ENCODE assay signal across 33 cellular contexts in genomic region chr6:47681201-47681990, GRCh38. TPM values are rescaled to one million over a fixed set of nuclear protein-coding genes. Genes with fewer than 3 reads are reported as not detected.
"Had no signal": no experiment of that assay in that cellular context is flagged by ENCODE, and none has a peak within 500 bp of the region (broad histone marks: within the 10 kb centered on the region; RNA-seq: fewer than 3 reads in every experiment).

No MANE protein-coding gene starts in this region.

- H3K36me3 Mint-ChIP-seq: activated naive CD4-positive, alpha-beta T cell treated with anti-CD3 and anti-CD28 coated beads, Interleukin-2, amount 50 U/mL, for 72 hours; brain; T-cell had no signal

- H3K27ac Mint-ChIP-seq: activated CD4-positive, alpha-beta memory T cell treated with anti-CD3 and anti-CD28 coated beads, Interleukin-2, amount 10 ng/mL, durations not matched to agents 7 days and 5 days; activated CD4-positive, alpha-beta T cell treated with anti-CD3 and anti-CD28 coated beads for 36 hours; activated naive CD4-positive, alpha-beta T cell treated with anti-CD3 and anti-CD28 coated beads, Interleukin-2, amount 50 U/mL, for 72 hours; activated naive CD8-positive, alpha-beta T cell treated with anti-CD3 and anti-CD28 coated beads, Interleukin-2, amount 50 U/mL, for 24 hours; activated T-cell treated with anti-CD3 and anti-CD28 coated beads, Interleukin-2, amount 50 U/mL, for 24 hours; activated T-helper 1 cell treated with anti-CD3 and anti-CD28 coated beads, Interleukin-12 subunit alpha, Interleukin-12 subunit beta, Interleukin-2, Interleukin-4 antibody, amounts not matched to agents 30 ng/mL and 10 ng/mL and 1 ng/mL, durations not matched to agents 14 hours and 24 hours and 36 hours; T-cell had no signal

- H3K4me1 Mint-ChIP-seq: activated CD4-positive, alpha-beta memory T cell treated with anti-CD3 and anti-CD28 coated beads, Interleukin-2, amount 10 ng/mL, durations not matched to agents 7 days and 5 days; activated CD4-positive, alpha-beta T cell treated with anti-CD3 and anti-CD28 coated beads for 36 hours; activated naive CD8-positive, alpha-beta T cell treated with anti-CD3 and anti-CD28 coated beads, Interleukin-2, amount 50 U/mL, for 24 hours; central memory CD8-positive, alpha-beta T cell; T-cell had no signal

- H3K4me3 ChIP-seq: K562, SK-N-MC had no signal

- DNase-seq: activated CD4-positive, alpha-beta memory T cell treated with anti-CD3 and anti-CD28 coated beads, Interleukin-2, amount 10 ng/mL, durations not matched to agents 7 days and 5 days; activated CD4-positive, alpha-beta T cell treated with anti-CD3 and anti-CD28 coated beads for 36 hours; activated CD4-positive, alpha-beta T cell treated with anti-CD3 and anti-CD28 coated beads, Interleukin-2, amount 50 U/mL, for 1 hour; activated CD4-positive, CD25-positive, alpha-beta regulatory T cell; activated CD8-positive, alpha-beta memory T cell treated with anti-CD3 and anti-CD28 coated beads, Interleukin-2, amount 50 U/mL, for 4 hours; activated effector memory CD4-positive, alpha-beta T cell treated with Interleukin-2 at 50 U/mL for 16 hours; activated naive CD4-positive, alpha-beta T cell; activated naive CD8-positive, alpha-beta T cell treated with anti-CD3 and anti-CD28 coated beads, Interleukin-2, amount 50 U/mL, for 24 hours; activated T-cell treated with anti-CD3 and anti-CD28 coated beads, Interleukin-2, amount 50 U/mL, for 24 hours; amniotic stem cell; Karpas-422; MM.1S; NCI-H1105 treated with DMSO at 0.1 percent for 48 hours; NCI-H1436 treated with DMSO at 0.1 percent for 48 hours; NCI-H187; NCI-H2081; NCI-H2227 treated with DMSO at 0.1 percent for 48 hours; NCI-H526 treated with DMSO at 0.1 percent for 48 hours; NCI-H82; OCI-M1; RPMI8226; T-cell; T-helper 2 cell; T1000 had no signal

- H3K27ac ChIP-seq: SK-N-MC, VCaP had no signal

- H3K4me3 Mint-ChIP-seq: activated CD4-positive, alpha-beta memory T cell treated with anti-CD3 and anti-CD28 coated beads, Interleukin-2, amount 10 ng/mL, durations not matched to agents 7 days and 5 days; activated CD4-positive, alpha-beta T cell treated with anti-CD3 and anti-CD28 coated beads for 36 hours; activated naive CD8-positive, alpha-beta T cell treated with anti-CD3 and anti-CD28 coated beads, Interleukin-2, amount 50 U/mL, for 24 hours; activated T-cell treated with anti-CD3 and anti-CD28 coated beads, Interleukin-2, amount 50 U/mL, for 24 hours; activated T-helper 1 cell treated with anti-CD3 and anti-CD28 coated beads, Interleukin-12 subunit alpha, Interleukin-12 subunit beta, Interleukin-2, Interleukin-4 antibody, amounts not matched to agents 30 ng/mL and 10 ng/mL and 1 ng/mL, durations not matched to agents 14 hours and 24 hours and 36 hours; central memory CD8-positive, alpha-beta T cell; T-cell had no signal

- H3K9me3 Mint-ChIP-seq: activated CD4-positive, alpha-beta memory T cell treated with anti-CD3 and anti-CD28 coated beads, Interleukin-2, amount 10 ng/mL, durations not matched to agents 7 days and 5 days; activated naive CD4-positive, alpha-beta T cell treated with anti-CD3 and anti-CD28 coated beads, Interleukin-2, amount 50 U/mL, for 72 hours; activated naive CD8-positive, alpha-beta T cell treated with anti-CD3 and anti-CD28 coated beads, Interleukin-2, amount 50 U/mL, for 24 hours; activated T-cell treated with anti-CD3 and anti-CD28 coated beads, Interleukin-2, amount 50 U/mL, for 24 hours; central memory CD8-positive, alpha-beta T cell; T-cell had no signal

- ATAC-seq: activated CD4-positive, alpha-beta T cell treated with anti-CD3 and anti-CD28 coated beads for 36 hours; activated naive CD4-positive, alpha-beta T cell treated with anti-CD3 and anti-CD28 coated beads, Interleukin-2, amount 50 U/mL, for 72 hours; activated naive CD8-positive, alpha-beta T cell treated with anti-CD3 and anti-CD28 coated beads, Interleukin-2, amount 50 U/mL, for 24 hours; K562; Panc1; Right ventricle myocardium inferior; T-cell had no signal

RNA-seq across cellular contexts. Expression of gene ADGRF4, which starts 17.0 kb away (rescaled TPM):
- total RNA-seq: activated CD4-positive, alpha-beta memory T cell treated with anti-CD3 and anti-CD28 coated beads, Interleukin-2, amount 10 ng/mL, durations not matched to agents 7 days and 5 days; activated CD4-positive, alpha-beta T cell treated with anti-CD3 and anti-CD28 coated beads for 36 hours; activated naive CD4-positive, alpha-beta T cell treated with anti-CD3 and anti-CD28 coated beads, Interleukin-2, amount 50 U/mL, for 72 hours; activated T-helper 1 cell treated with anti-CD3 and anti-CD28 coated beads, Interleukin-12 subunit alpha, Interleukin-12 subunit beta, Interleukin-2, Interleukin-4 antibody, amounts not matched to agents 30 ng/mL and 10 ng/mL and 1 ng/mL, durations not matched to agents 14 hours and 24 hours and 36 hours; K562; Right ventricle myocardium inferior; T-cell had no signal
- polyA plus RNA-seq: K562 had no signal
